2 cellular contexts compared by ENCODE assay signal in the genomic region with DNA sequence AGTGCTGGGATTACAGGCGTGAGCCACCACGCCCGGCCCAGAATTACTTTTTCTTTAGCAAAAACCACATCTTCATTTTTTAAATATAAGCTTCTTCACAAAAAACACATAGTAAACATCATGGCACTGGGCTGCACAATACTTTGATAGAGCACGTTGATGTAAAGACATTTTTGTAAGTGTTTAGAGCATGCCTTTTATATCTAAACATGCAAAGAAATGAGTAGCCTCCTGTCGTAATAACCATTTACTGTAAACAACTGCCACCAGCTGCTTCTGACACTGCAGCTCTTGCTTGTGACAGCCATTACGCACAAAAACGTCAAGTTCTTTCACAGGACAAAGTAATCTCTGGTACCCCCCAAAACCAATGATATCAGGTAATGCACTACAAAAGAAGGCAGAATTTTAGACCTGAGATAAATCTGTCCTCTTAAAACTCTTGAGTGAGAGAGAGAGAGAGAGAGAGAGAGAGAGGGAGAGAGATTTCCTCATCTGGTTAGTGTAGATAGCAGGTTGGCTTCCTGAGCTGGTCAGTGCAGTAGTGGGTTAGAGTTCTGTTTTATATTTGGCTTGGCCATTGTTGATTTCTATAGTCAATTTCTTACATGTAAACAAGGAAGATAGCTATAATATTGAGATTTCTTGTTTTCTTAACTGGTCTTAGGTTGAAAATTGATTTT.
A peak's percentile ranks its signal among the peaks of the same experiment; 100 is the strongest.
TF ChIP-seq lines count a peak whose summit lies in the region.

No MANE protein-coding gene starts in this region.

TF ChIP-seq in IMR-90, 13 proteins besides CTCF, POLR2A, EP300 and RAD21:
- TF ChIP-seq, protein P1, sequence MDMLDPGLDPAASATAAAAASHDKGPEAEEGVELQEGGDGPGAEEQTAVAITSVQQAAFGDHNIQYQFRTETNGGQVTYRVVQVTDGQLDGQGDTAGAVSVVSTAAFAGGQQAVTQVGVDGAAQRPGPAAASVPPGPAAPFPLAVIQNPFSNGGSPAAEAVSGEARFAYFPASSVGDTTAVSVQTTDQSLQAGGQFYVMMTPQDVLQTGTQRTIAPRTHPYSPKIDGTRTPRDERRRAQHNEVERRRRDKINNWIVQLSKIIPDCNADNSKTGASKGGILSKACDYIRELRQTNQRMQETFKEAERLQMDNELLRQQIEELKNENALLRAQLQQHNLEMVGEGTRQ (IDR thresholded peaks at IDR 0.05; ENCODE audit: low read depth, low read length): no peak
- TF ChIP-seq SMC3 (IDR thresholded peaks at IDR 0.05; ENCODE audit: low read depth, low read length): no peak
- no peak for TF ChIP-seq MXI1 (IDR thresholded peaks at IDR 0.05; ENCODE audit: borderline replicate concordance, low read depth, low read length)
- TF ChIP-seq MAZ (IDR thresholded peaks at IDR 0.05; ENCODE audit: borderline replicate concordance, low read depth, low read length): no peak
- TF ChIP-seq, protein P2, sequence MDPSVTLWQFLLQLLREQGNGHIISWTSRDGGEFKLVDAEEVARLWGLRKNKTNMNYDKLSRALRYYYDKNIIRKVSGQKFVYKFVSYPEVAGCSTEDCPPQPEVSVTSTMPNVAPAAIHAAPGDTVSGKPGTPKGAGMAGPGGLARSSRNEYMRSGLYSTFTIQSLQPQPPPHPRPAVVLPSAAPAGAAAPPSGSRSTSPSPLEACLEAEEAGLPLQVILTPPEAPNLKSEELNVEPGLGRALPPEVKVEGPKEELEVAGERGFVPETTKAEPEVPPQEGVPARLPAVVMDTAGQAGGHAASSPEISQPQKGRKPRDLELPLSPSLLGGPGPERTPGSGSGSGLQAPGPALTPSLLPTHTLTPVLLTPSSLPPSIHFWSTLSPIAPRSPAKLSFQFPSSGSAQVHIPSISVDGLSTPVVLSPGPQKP (IDR thresholded peaks at IDR 0.05; ENCODE audit: borderline replicate concordance, low read depth, low read length): no peak
- TF ChIP-seq MAFK (IDR thresholded peaks at IDR 0.05; ENCODE audit: low read depth, low read length): no peak
- no peak for TF ChIP-seq BHLHE40 (IDR thresholded peaks at IDR 0.05; ENCODE audit: low read depth, low read length)
TF ChIP-seq in IMR-90: peak in this region for 0.

TF ChIP-seq in K562, 482 proteins besides CTCF, POLR2A, EP300 and RAD21:
- no peak for TF ChIP-seq MECOM (CRISPR knock-in tag; IDR thresholded peaks at IDR 0.05)
- TF ChIP-seq CBX2 (IDR thresholded peaks at IDR 0.05; ENCODE audit: insufficient read depth, low read length, poor library complexity, severe bottlenecking): no peak
- TF ChIP-seq PHF21A (IDR thresholded peaks at IDR 0.05; ENCODE audit: borderline replicate concordance, low read depth): no peak
- TF ChIP-seq ZNF384 (IDR thresholded peaks at IDR 0.05; ENCODE audit: low read depth, low read length): no peak
- 0 out of 2 replicates have a peak, but pooled peaks have one; percentile 23 for TF ChIP-seq ARID1B (IDR thresholded peaks at IDR 0.05)
- no peak for TF ChIP-seq ZNF79 (CRISPR knock-in tag; IDR thresholded peaks at IDR 0.05; ENCODE audit: low read depth)
- no peak for TF ChIP-seq ELF4 (CRISPR knock-in tag; IDR thresholded peaks at IDR 0.05)
- no peak for TF ChIP-seq HDAC2 (IDR thresholded peaks at IDR 0.05)
- TF ChIP-seq ZNF408 (CRISPR knock-in tag; IDR thresholded peaks at IDR 0.05; ENCODE audit: low read depth): no peak
- no peak for TF ChIP-seq ZNF785 (CRISPR knock-in tag; IDR thresholded peaks at IDR 0.05)
- peak; percentile 58 for TF ChIP-seq CBFA2T3 (IDR thresholded peaks at IDR 0.05)
- no peak for TF ChIP-seq MAFG (tag; conservative IDR thresholded peaks at IDR 0.05)
- TF ChIP-seq, protein P3, sequence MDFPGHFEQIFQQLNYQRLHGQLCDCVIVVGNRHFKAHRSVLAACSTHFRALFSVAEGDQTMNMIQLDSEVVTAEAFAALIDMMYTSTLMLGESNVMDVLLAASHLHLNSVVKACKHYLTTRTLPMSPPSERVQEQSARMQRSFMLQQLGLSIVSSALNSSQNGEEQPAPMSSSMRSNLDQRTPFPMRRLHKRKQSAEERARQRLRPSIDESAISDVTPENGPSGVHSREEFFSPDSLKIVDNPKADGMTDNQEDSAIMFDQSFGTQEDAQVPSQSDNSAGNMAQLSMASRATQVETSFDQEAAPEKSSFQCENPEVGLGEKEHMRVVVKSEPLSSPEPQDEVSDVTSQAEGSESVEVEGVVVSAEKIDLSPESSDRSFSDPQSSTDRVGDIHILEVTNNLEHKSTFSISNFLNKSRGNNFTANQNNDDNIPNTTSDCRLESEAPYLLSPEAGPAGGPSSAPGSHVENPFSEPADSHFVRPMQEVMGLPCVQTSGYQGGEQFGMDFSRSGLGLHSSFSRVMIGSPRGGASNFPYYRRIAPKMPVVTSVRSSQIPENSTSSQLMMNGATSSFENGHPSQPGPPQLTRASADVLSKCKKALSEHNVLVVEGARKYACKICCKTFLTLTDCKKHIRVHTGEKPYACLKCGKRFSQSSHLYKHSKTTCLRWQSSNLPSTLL (IDR thresholded peaks at IDR 0.05): no peak
- TF ChIP-seq CCNT2 (IDR thresholded peaks at IDR 0.05; ENCODE audit: borderline replicate concordance, extremely low read depth, insufficient read length, low read depth, low read length): no peak
- TF ChIP-seq ZNF445 (CRISPR knock-in tag; IDR thresholded peaks at IDR 0.05; ENCODE audit: low read depth): no peak
- peak; percentile 66 to 76; a peak in 3 of 4 replicates for TF ChIP-seq KDM1A (IDR thresholded peaks at IDR 0.05)
- TF ChIP-seq, protein P4, sequence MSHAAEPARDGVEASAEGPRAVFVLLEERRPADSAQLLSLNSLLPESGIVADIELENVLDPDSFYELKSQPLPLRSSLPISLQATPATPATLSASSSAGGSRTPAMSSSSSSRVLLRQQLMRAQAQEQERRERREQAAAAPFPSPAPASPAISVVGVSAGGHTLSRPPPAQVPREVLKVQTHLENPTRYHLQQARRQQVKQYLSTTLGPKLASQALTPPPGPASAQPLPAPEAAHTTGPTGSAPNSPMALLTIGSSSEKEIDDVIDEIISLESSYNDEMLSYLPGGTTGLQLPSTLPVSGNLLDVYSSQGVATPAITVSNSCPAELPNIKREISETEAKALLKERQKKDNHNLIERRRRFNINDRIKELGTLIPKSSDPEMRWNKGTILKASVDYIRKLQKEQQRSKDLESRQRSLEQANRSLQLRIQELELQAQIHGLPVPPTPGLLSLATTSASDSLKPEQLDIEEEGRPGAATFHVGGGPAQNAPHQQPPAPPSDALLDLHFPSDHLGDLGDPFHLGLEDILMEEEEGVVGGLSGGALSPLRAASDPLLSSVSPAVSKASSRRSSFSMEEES (CRISPR knock-in tag; IDR thresholded peaks at IDR 0.05): no peak
- TF ChIP-seq HCFC1 (IDR thresholded peaks at IDR 0.05; ENCODE audit: low read depth, low read length): no peak
TF ChIP-seq in K562: peak in this region for 3.
